In genomic region chr12:110468212-110469048, GRCh38 we compare ENCODE assay signal across 8 cellular contexts. TPM values are rescaled to one million over a fixed set of nuclear protein-coding genes. Genes with fewer than 3 reads are reported as not detected.
A peak's percentile ranks its signal among the peaks of the same experiment; 100 is the strongest.
DNase-seq lines count a peak whose midpoint lies in the region; ATAC-seq and TF ChIP-seq lines count a peak whose summit lies in the region.

Gene FAM216A (plus strand): TSS chr12:110468845. CDS start chr12:110468876, 31 bp downstream.
Gene GPN3 (minus strand): TSS chr12:110468257. CDS start chr12:110468203, 54 bp downstream.

- DNase-seq in DMS53 treated with DMSO at 0.1 percent for 48 hours (lab: John Stamatoyannopoulos, UW; ENCODE audit: unreplicated experiment) (peak; percentile 99), Peyer's patch (peak; percentile 96 to 98 (median 96))
- peak; percentile 97 to 98 for DNase-seq in activated T-cell treated with anti-CD3 and anti-CD28 coated beads, Interleukin-2, amount 50 U/mL, for 48 hours
- DNase-seq in stimulated activated CD8-positive, alpha-beta memory T cell treated with anti-CD3 and anti-CD28 coated beads, Interleukin-7, amount 100 ng/mL, for 24 hours (ENCODE audit: low read depth) = peak; percentile 89

- H3K4me2 ChIP-seq in KMS-11 = peak within 1 kb of the TSS; percentile 77

- H3K36me3 ChIP-seq in KMS-11 (ENCODE audit: insufficient read depth) (no peaks in the 10 kb centered on the region), Peyer's patch (peaks cover 0 to 11% (median 0%) of the 10 kb centered on the region in 3 donors), muscle layer of colon (ENCODE audit: insufficient read depth, low read length) (peaks cover 7% of the 10 kb centered on the region)

- H2AFZ ChIP-seq in KMS-11 (ENCODE audit: low read depth) = peak within 1 kb of the TSS; percentile 51

- H3K4me3 ChIP-seq in KMS-11 (IDR thresholded peaks at IDR 0.05; ENCODE audit: insufficient read depth, low read depth, low read length) (no peak within 1 kb of the TSS), Peyer's patch (peak within 1 kb of the TSS; percentile 57 to 86 (median 70)), muscle layer of colon (ENCODE audit: low read depth in 1 of 2, low read length in 2 of 2) (peak within 1 kb of the TSS; percentile 82 to 93)

- H3K27ac ChIP-seq in KMS-11 = peak within 1 kb of the TSS; percentile 99
- H3K27ac ChIP-seq in Peyer's patch = peak within 1 kb of the TSS; percentile 88 to 98 (median 92)
- peak within 1 kb of the TSS; percentile 94 for H3K27ac ChIP-seq in muscle layer of colon (ENCODE audit: low read depth, low read length)

- peak; percentile 3 to 72 for TF ChIP-seq POLR2A in Peyer's patch (IDR thresholded peaks at IDR 0.05)

- H3K4me1 ChIP-seq in KMS-11 (ENCODE audit: low read depth, poor library complexity, severe bottlenecking) (peaks cover 8% of the 10 kb centered on the region), Peyer's patch (peaks cover 0 to 14% (median 6%) of the 10 kb centered on the region in 4 donors), muscle layer of colon (ENCODE audit: insufficient read depth, low read length) (peaks cover 21% of the 10 kb centered on the region)

- H4K20me1 ChIP-seq in KMS-11 (ENCODE audit: insufficient read depth) = no peaks in the 10 kb centered on the region

- H3K9ac ChIP-seq in KMS-11 (peak within 1 kb of the TSS; percentile 99), muscle layer of colon (ENCODE audit: low read length) (peak within 1 kb of the TSS; percentile 94)

- peaks cover 24% of the 10 kb centered on the region; the same call in 1 of the 2 replicates for H3K79me2 ChIP-seq in KMS-11 (ENCODE audit: insufficient read depth, low read depth)

- no peaks in the 10 kb centered on the region for H3K27me3 ChIP-seq in KMS-11 (ENCODE audit: insufficient read depth, low read depth)
- H3K27me3 ChIP-seq in Peyer's patch = no peaks in the 10 kb centered on the region
- H3K27me3 ChIP-seq in muscle layer of colon (ENCODE audit: control insufficient read depth in 1 of 2, insufficient read depth in 2 of 2, low read length in 2 of 2) = no peaks in the 10 kb centered on the region

- H3K9me3 ChIP-seq in Peyer's patch (no peaks in the 10 kb centered on the region), muscle layer of colon (ENCODE audit: low read length) (no peaks in the 10 kb centered on the region)

- ATAC-seq in GM21737 (IDR thresholded peaks at IDR 0.05; ENCODE audit: unreplicated experiment) (peak; percentile 70), esophagus mucosa (peak; percentile 98)

- TF ChIP-seq CTCF in KMS-11 (conservative IDR thresholded peaks at IDR 0.05; ENCODE audit: low read depth, low read length) = no peak
- peak in 1 of 6 experiments; percentile 1 for TF ChIP-seq CTCF in Peyer's patch (IDR thresholded peaks at IDR 0.05)

RNA-seq across cellular contexts. Expression of gene FAM216A, which starts in this region (rescaled TPM):
- 10 to 100 TPM in 1 of 4 donors, 1 to 10 TPM in 3; 1.4 to 13.2 (median 2.6) TPM for total RNA-seq in Peyer's patch
- total RNA-seq in esophagus mucosa = 2.2 TPM

RNA-seq across cellular contexts. Expression of gene GPN3, which starts in this region (rescaled TPM):
- total RNA-seq in Peyer's patch = 10 to 100 TPM in 1 of 4 donors, 1 to 10 TPM in 3; 1.4 to 14.9 (median 3.9) TPM
- total RNA-seq in esophagus mucosa = 12.0 TPM
